8 cellular contexts compared by ENCODE assay signal in the genomic region with DNA sequence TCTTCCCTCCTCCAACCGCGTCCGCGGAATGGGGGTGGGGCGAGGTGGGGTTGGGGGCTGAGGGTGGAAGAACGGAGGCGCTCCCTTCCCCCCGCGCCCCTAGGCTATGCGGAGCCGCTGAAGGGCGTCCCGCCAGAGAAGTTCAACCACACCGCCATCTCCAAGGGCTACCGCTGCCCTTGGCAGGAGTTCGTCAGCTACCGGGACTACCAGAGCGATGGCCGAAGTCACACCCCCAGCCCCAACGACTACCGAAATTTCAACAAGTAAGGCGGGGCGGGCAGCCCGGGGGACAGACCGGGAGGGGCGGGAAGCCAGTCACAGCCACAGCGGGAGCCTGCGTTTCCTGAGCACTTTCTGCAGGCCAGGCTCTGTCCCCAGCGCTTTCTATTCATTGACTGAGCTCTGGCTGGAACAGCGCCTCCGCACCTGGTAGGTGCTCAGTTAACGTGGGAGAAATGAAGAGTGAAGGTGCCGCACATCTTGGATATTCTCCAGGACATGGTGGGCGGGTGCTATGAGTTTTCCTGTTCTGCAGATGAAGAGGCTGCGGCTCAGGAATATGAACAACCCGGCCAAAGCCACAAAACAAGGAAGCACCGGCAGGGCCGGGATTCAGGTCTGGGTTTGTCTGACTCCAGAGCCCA. TPM values are rescaled to one million over a fixed set of nuclear protein-coding genes. Genes with fewer than 3 reads are reported as not detected.
DNase-seq lines count a peak whose midpoint lies in the region; ATAC-seq, FAIRE-seq and TF ChIP-seq lines count a peak whose summit lies in the region.

No MANE protein-coding gene starts in this region.

- no peak for TF ChIP-seq CTCF in cardiac muscle cell (IDR thresholded peaks at IDR 0.05; ENCODE audit: low read depth, low read length)

- peaks cover 9% of the 10 kb centered on the region for H3K4me1 ChIP-seq in CD8-positive, alpha-beta memory T cell (ENCODE audit: insufficient read depth, low read length)
- peaks cover 28% of the 10 kb centered on the region for H3K4me1 ChIP-seq in HUES64 (ENCODE audit: insufficient read depth, low read length)
- H3K4me1 ChIP-seq in cardiac muscle cell (ENCODE audit: low read depth) = no peaks in the 10 kb centered on the region

- no peak for FAIRE-seq in HTR-8/SVneo (lab: Jason Lieb, UNC)

- DNase-seq in CD8-positive, alpha-beta memory T cell = peak in 1 of 5 donors; percentile 17
- DNase-seq in cardiac muscle cell (ENCODE audit: low read depth in 1 of 2, low spot score in 1 of 2) (peak; percentile 35 to 53), posterior cingulate gyrus (peak in 7 of 10 donors; percentile 39 to 91 (median 57)), HTR-8/SVneo (ENCODE audit: insufficient read length, low spot score) (no peak), SW480 (ENCODE audit: low spot score) (no peak), NCI-H2107 (lab: John Stamatoyannopoulos, UW) (no peak)

- intact Hi-C loops in posterior cingulate gyrus (cut with DNase I) = no loop called here

- 2% methylated on average over 33 of the region's 38 CpGs for WGBS in HUES64

- no peaks in the 10 kb centered on the region for H3K36me3 ChIP-seq in CD8-positive, alpha-beta memory T cell (ENCODE audit: insufficient read depth, low read length)
- H3K36me3 ChIP-seq in HUES64 (ENCODE audit: insufficient read depth, low read length) (peaks cover 9% of the 10 kb centered on the region; the same call in 1 of the 2 replicates), cardiac muscle cell (no peaks in the 10 kb centered on the region)

- ATAC-seq in activated T-helper 17 cell treated with anti-CD3 and anti-CD28 coated beads, Interleukin-2, amount 50 U/mL, for 72 hours (replicated peaks) = peak; percentile 78

- H3K4me1 Mint-ChIP-seq in CD8-positive, alpha-beta memory T cell = peaks cover 7 to 17% (median 8%) of the 10 kb centered on the region in 3 donors
- no peaks in the 10 kb centered on the region for H3K4me1 Mint-ChIP-seq in activated T-helper 17 cell treated with anti-CD3 and anti-CD28 coated beads, Interleukin-2, amount 50 U/mL, for 72 hours

- H3K27me3 ChIP-seq in CD8-positive, alpha-beta memory T cell (ENCODE audit: insufficient read depth, low read length, poor library complexity, severe bottlenecking) = peaks cover 15% of the 10 kb centered on the region
- H3K27me3 ChIP-seq in HUES64 (ENCODE audit: insufficient read depth, low read length) (peaks cover 13% of the 10 kb centered on the region; the same call in 1 of the 2 replicates), cardiac muscle cell (no peaks in the 10 kb centered on the region)

- POLR2A ChIA-PET in CD8-positive, alpha-beta memory T cell (lab: Charles Lee) = no interaction called here

- CTCF ChIA-PET in CD8-positive, alpha-beta memory T cell (lab: Charles Lee) = interaction anchor here (1.2 kb wide), 1 partner anchor 28 kb away, joined by 3 read pairs; a partner anchor contains a TSS

- peak overlapping the region in 4 of 8 donors; percentile 11 to 75 (median 45) for H3K27ac Mint-ChIP-seq in CD8-positive, alpha-beta memory T cell
- no peak overlapping the region for H3K27ac Mint-ChIP-seq in activated T-helper 17 cell treated with anti-CD3 and anti-CD28 coated beads, Interleukin-2, amount 50 U/mL, for 72 hours

- H3K36me3 Mint-ChIP-seq in CD8-positive, alpha-beta memory T cell = no peaks in the 10 kb centered on the region
- H3K36me3 Mint-ChIP-seq in activated T-helper 17 cell treated with anti-CD3 and anti-CD28 coated beads, Interleukin-2, amount 50 U/mL, for 72 hours (ENCODE audit: low read depth) = no peaks in the 10 kb centered on the region

- peaks cover 26 to 28% of the 10 kb centered on the region in 2 donors for H3K27me3 Mint-ChIP-seq in CD8-positive, alpha-beta memory T cell
- peaks cover 4% of the 10 kb centered on the region for H3K27me3 Mint-ChIP-seq in activated T-helper 17 cell treated with anti-CD3 and anti-CD28 coated beads, Interleukin-2, amount 50 U/mL, for 72 hours

- peak overlapping the region; percentile 91 for H3K9ac ChIP-seq in HUES64 (ENCODE audit: low read depth, low read length)

- peak overlapping the region; percentile 71 to 86 (median 80) for H3K4me3 Mint-ChIP-seq in CD8-positive, alpha-beta memory T cell
- peak overlapping the region; percentile 63 for H3K4me3 Mint-ChIP-seq in activated T-helper 17 cell treated with anti-CD3 and anti-CD28 coated beads, Interleukin-2, amount 50 U/mL, for 72 hours

- H3K4me3 ChIP-seq in CD8-positive, alpha-beta memory T cell (ENCODE audit: low read length) = peak overlapping the region; percentile 51
- peak overlapping the region; percentile 91 for H3K4me3 ChIP-seq in HUES64 (ENCODE audit: low read length)
- peak overlapping the region; percentile 56 for H3K4me3 ChIP-seq in cardiac muscle cell

- H3K9me3 ChIP-seq in CD8-positive, alpha-beta memory T cell (ENCODE audit: low read length) = no peaks in the 10 kb centered on the region
- H3K9me3 ChIP-seq in HUES64 (ENCODE audit: insufficient read depth, low read depth, low read length) (no peaks in the 10 kb centered on the region), cardiac muscle cell (ENCODE audit: low read depth) (no peaks in the 10 kb centered on the region)

- H3K27ac ChIP-seq in CD8-positive, alpha-beta memory T cell (ENCODE audit: low read depth, low read length) = no peak overlapping the region
- H3K27ac ChIP-seq in HUES64 (ENCODE audit: low read depth, low read length) (peak overlapping the region; percentile 94), cardiac muscle cell (no peak overlapping the region)

- no peaks in the 10 kb centered on the region for H3K9me3 Mint-ChIP-seq in CD8-positive, alpha-beta memory T cell
- no peaks in the 10 kb centered on the region for H3K9me3 Mint-ChIP-seq in activated T-helper 17 cell treated with anti-CD3 and anti-CD28 coated beads, Interleukin-2, amount 50 U/mL, for 72 hours

RNA-seq across cellular contexts. Expression of a gene that starts 11.3 kb away (rescaled TPM):
- total RNA-seq in CD8-positive, alpha-beta memory T cell = not detected
- polyA plus RNA-seq in CD8-positive, alpha-beta memory T cell = not detected
- 11.3 TPM for polyA plus RNA-seq in HUES64 (2013, experiment 1 of 2)
- 11.5 TPM for polyA plus RNA-seq in HUES64 (2013, experiment 2 of 2)
- under 1 TPM; 0.06 to 0.21 TPM for total RNA-seq in activated T-helper 17 cell treated with anti-CD3 and anti-CD28 coated beads, Interleukin-2, amount 50 U/mL, for 72 hours
- 2.1 and 6.8 TPM in 2 replicates for total RNA-seq in cardiac muscle cell
- 10.7 and 13.8 TPM in 2 replicates for polyA plus RNA-seq in cardiac muscle cell

RNA-seq across cellular contexts. Expression of a gene that starts 28.5 kb away (rescaled TPM):
- 10 to 100 TPM; 72.7 to 73.6 TPM for total RNA-seq in CD8-positive, alpha-beta memory T cell
- 68.2 TPM for polyA plus RNA-seq in CD8-positive, alpha-beta memory T cell
- 36.5 TPM for polyA plus RNA-seq in HUES64 (2013, experiment 1 of 2)
- polyA plus RNA-seq in HUES64 (2013, experiment 2 of 2) = 35.6 TPM
- 10 to 100 TPM; 60.3 to 61.5 TPM for total RNA-seq in activated T-helper 17 cell treated with anti-CD3 and anti-CD28 coated beads, Interleukin-2, amount 50 U/mL, for 72 hours
- total RNA-seq in cardiac muscle cell = 33.2 and 39.0 TPM in 2 replicates
- 33.0 and 47.1 TPM in 2 replicates for polyA plus RNA-seq in cardiac muscle cell

RNA-seq across cellular contexts. Expression of a gene that starts 31.9 kb away (rescaled TPM):
- under 1 TPM in 1 of 2 experiments, not detected in 1; 0.13 TPM for total RNA-seq in CD8-positive, alpha-beta memory T cell
- polyA plus RNA-seq in CD8-positive, alpha-beta memory T cell = not detected
- polyA plus RNA-seq in HUES64 (2013, experiment 1 of 2) = 1.1 TPM
- polyA plus RNA-seq in HUES64 (2013, experiment 2 of 2) = 2.7 TPM
- under 1 TPM; 0.04 to 0.37 TPM for total RNA-seq in activated T-helper 17 cell treated with anti-CD3 and anti-CD28 coated beads, Interleukin-2, amount 50 U/mL, for 72 hours
- 2.7 and 4.4 TPM in 2 replicates for total RNA-seq in cardiac muscle cell
- polyA plus RNA-seq in cardiac muscle cell = 0.94 and 1.1 TPM in 2 replicates

Comparison
In these comparisons a context has a peak if more than half of its experiments do, and no peak if none do; other contexts are left out.
1. DNase-seq: peak in cardiac muscle cell (2 of 2) and posterior cingulate gyrus (7 of 10); none in HTR-8/SVneo (single experiment), SW480 (single experiment) and NCI-H2107 (single experiment).
2. Peak in every context shown above with its lines, with median percentiles within 50 percentile points of each other: H3K4me3 ChIP-seq.